8 cellular contexts compared by ENCODE assay signal in genomic region chr12:57488397-57489156, GRCh38. TPM values are rescaled to one million over a fixed set of nuclear protein-coding genes. Genes with fewer than 3 reads are reported as not detected.
DNase-seq lines count a peak whose midpoint lies in the region; ATAC-seq, FAIRE-seq and TF ChIP-seq lines count a peak whose summit lies in the region.

No MANE protein-coding gene starts in this region.

- DNase-seq in NCI-H2171 treated with DMSO at 0.1 percent for 48 hours (lab: John Stamatoyannopoulos, UW) (peak; percentile 27), NCI-H2171 (lab: John Stamatoyannopoulos, UW) (no peak), T-helper 17 cell (no peak), heart right ventricle (no peak), small intestine (no peak), AML-193 (lab: John Stamatoyannopoulos, UW) (no peak), middle frontal gyrus (ENCODE audit: extremely low spot score, low spot score) (no peak)

- peaks cover 27% of the 10 kb centered on the region for H3K4me1 Mint-ChIP-seq in T-helper 17 cell

- H3K36me3 ChIP-seq in heart right ventricle (peaks cover 0 to 41% (median 23%) of the 10 kb centered on the region in 9 donors), small intestine (ENCODE audit: control insufficient read depth in 2 of 2, insufficient read depth in 2 of 2, low read length in 2 of 2) (peaks cover 5 to 13% of the 10 kb centered on the region in 2 donors)

- no peaks in the 10 kb centered on the region for H3K27me3 ChIP-seq in heart right ventricle
- no peaks in the 10 kb centered on the region for H3K27me3 ChIP-seq in small intestine (ENCODE audit: control insufficient read depth in 2 of 2, insufficient read depth in 2 of 2, low read length in 2 of 2)

- no peaks in the 10 kb centered on the region for H3K9me3 ChIP-seq in T-helper 17 cell (ENCODE audit: control insufficient read depth, low read length, poor library complexity, severe bottlenecking)
- H3K9me3 ChIP-seq in heart right ventricle = no peaks in the 10 kb centered on the region
- H3K9me3 ChIP-seq in small intestine (ENCODE audit: control insufficient read depth, low read depth) = no peaks in the 10 kb centered on the region

- H3K4me3 ChIP-seq in heart right ventricle (peak overlapping the region; percentile 67 to 96 (median 84)), small intestine (ENCODE audit: low read depth in 1 of 2, low read length in 2 of 2) (peak overlapping the region; percentile 91 to 95)

- ATAC-seq in T-helper 17 cell (no peak), heart right ventricle (peak in 4 of 8 donors; percentile 1 to 42 (median 22)), HG03520 (IDR thresholded peaks at IDR 0.05; ENCODE audit: unreplicated experiment) (no peak)

- H3K4me3 Mint-ChIP-seq in T-helper 17 cell = peak overlapping the region; percentile 98

- no peak for FAIRE-seq in small intestine (lab: Jason Lieb, UNC)

- intact Hi-C loops in heart right ventricle (cut with DNase I) = loop anchor here in 1 of 10 donors (2.0 kb wide), 1 partner anchor 26 kb away; no protein-coding TSS in a partner anchor

- no peak for TF ChIP-seq CTCF in heart right ventricle (IDR thresholded peaks at IDR 0.05)

- H3K27ac ChIP-seq in heart right ventricle = peak overlapping the region in 9 of 10 donors; percentile 23 to 90 (median 73)
- H3K27ac ChIP-seq in small intestine (ENCODE audit: low read depth in 1 of 2, low read length in 1 of 2) = peak overlapping the region; percentile 62 to 92

- peaks cover 8% of the 10 kb centered on the region for H3K36me3 Mint-ChIP-seq in T-helper 17 cell (ENCODE audit: low read depth)

- no peaks in the 10 kb centered on the region for H3K27me3 Mint-ChIP-seq in T-helper 17 cell

- H3K27ac Mint-ChIP-seq in T-helper 17 cell = peak overlapping the region; percentile 97

- H3K4me1 ChIP-seq in heart right ventricle (peaks cover 9 to 21% (median 13%) of the 10 kb centered on the region in 9 donors), small intestine (ENCODE audit: control insufficient read depth in 2 of 2, insufficient read depth in 1 of 2, low read depth in 1 of 2, low read length in 1 of 2) (no peaks in the 10 kb centered on the region)

- 32 to 38% methylated on average over 11 of the region's 11 CpGs for WGBS in heart right ventricle, 2 donors
- WGBS in small intestine, 3 donors = 25 to 30% (median 25%) methylated on average over 11 of the region's 11 CpGs

RNA-seq across cellular contexts. Expression of gene MARS1, which starts 0.7 kb away (rescaled TPM):
- total RNA-seq in T-helper 17 cell (100 to 1,000 TPM; 175 to 180 TPM), heart right ventricle (100 to 1,000 TPM in 1 of 10 donors, 10 to 100 TPM in 9; 56.7 to 105 (median 72.5) TPM)
- polyA plus RNA-seq in heart right ventricle (100 to 1,000 TPM in 1 of 2 donors, 10 to 100 TPM in 1; 94.7 to 108 TPM), small intestine (10 to 100 TPM; 62.2 to 93.4 (median 63.0) TPM)

RNA-seq across cellular contexts. Expression of gene ARHGAP9, which starts 8.9 kb away (rescaled TPM):
- total RNA-seq in T-helper 17 cell (100 to 1,000 TPM; 225 to 295 TPM), heart right ventricle (10 to 100 TPM in 2 of 10 donors, 1 to 10 TPM in 7, under 1 TPM in 1; 0.83 to 17.7 (median 3.8) TPM)
- polyA plus RNA-seq in heart right ventricle (1 to 10 TPM; 1.8 to 6.7 TPM), small intestine (10 to 100 TPM in 1 of 3 donors, 1 to 10 TPM in 2; 4.2 to 39.2 (median 8.9) TPM)

RNA-seq across cellular contexts. Expression of gene GLI1, which starts 29.0 kb away (rescaled TPM):
- total RNA-seq in T-helper 17 cell (under 1 TPM; 0.10 to 0.22 TPM), heart right ventricle (1 to 10 TPM in 2 of 10 donors, under 1 TPM in 8; 0.12 to 1.2 (median 0.63) TPM)
- polyA plus RNA-seq in heart right ventricle (under 1 TPM; 0.15 to 0.45 TPM), small intestine (1 to 10 TPM in 2 of 3 donors, not detected in 1; 1.5 to 1.9 TPM)

RNA-seq across cellular contexts. Expression of gene DDIT3, which starts 31.7 kb away (rescaled TPM):
- total RNA-seq in T-helper 17 cell = 100 to 1,000 TPM; 115 to 145 TPM
- 10 to 100 TPM; 11.2 to 34.1 (median 22.0) TPM for total RNA-seq in heart right ventricle
- polyA plus RNA-seq in heart right ventricle = 100 to 1,000 TPM in 1 of 2 donors, 10 to 100 TPM in 1; 65.2 to 106 TPM
- polyA plus RNA-seq in small intestine = 100 to 1,000 TPM in 1 of 3 donors, 10 to 100 TPM in 2; 45.2 to 105 (median 48.7) TPM

RNA-seq across cellular contexts. Expression of gene INHBE, which starts 33.5 kb away (rescaled TPM):
- total RNA-seq in T-helper 17 cell = not detected
- 1 to 10 TPM in 3 of 10 donors, under 1 TPM in 3, not detected in 4; 0.09 to 1.2 (median 0.71) TPM for total RNA-seq in heart right ventricle
- polyA plus RNA-seq in heart right ventricle = under 1 TPM in 1 of 2 donors, not detected in 1; 0.01 TPM
- 1 to 10 TPM in 1 of 3 donors, not detected in 2; 1.4 TPM for polyA plus RNA-seq in small intestine

Comparison
In these comparisons a context has a peak if more than half of its experiments do, and no peak if none do; other contexts are left out.
1. RNA of gene ARHGAP9, which starts 8.9 kb away (total RNA-seq): 225 to 295 TPM in T-helper 17 cell; 0.83 to 17.7 TPM in heart right ventricle; every median in the first group is over 10 times any median in the second.